ENCODE assay signal across 20 cellular contexts in the genomic region with DNA sequence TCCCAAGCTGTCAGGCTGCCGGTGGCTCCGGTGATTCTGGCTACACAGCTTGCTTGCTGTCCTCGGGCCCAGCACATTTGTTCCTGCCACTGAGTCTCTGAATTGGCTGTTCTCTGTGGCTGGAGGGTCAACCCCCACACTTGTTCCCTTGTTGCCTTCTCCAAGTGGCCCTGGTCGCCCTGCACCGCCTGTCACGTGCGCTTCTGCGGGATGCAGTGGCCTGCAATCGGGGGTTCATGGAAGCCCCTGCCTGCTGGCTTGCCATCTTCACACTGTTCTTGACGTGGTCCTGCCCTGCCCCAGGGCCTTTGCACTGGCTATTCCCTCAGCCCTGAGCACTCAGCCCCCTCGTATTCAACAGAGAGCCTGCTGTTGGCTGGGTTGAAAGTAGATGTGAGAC. TPM values are rescaled to one million over a fixed set of nuclear protein-coding genes. Genes with fewer than 3 reads are reported as not detected.
DNase-seq lines count a peak whose midpoint lies in the region; FAIRE-seq and TF ChIP-seq lines count a peak whose summit lies in the region.
"Had no signal": no experiment of that assay in that cellular context is flagged by ENCODE, and none has a peak within 500 bp of the region (broad histone marks: within the 10 kb centered on the region; RNA-seq: fewer than 3 reads in every experiment).

No MANE protein-coding gene starts in this region.

- intact Hi-C loops in CD14-positive monocyte (cut with micrococcal nuclease) (no loop called here), posterior vena cava (cut with DNase I) (no loop called here)

- peak; percentile 7 for FAIRE-seq in bronchial epithelial cell (lab: Jason Lieb, UNC)
- FAIRE-seq: GM18507, HepG2, RCC 7860 had no signal

- H3K4me1 Mint-ChIP-seq in CD14-positive monocyte (peaks cover 56% of the 10 kb centered on the region), glutamatergic neuron (ENCODE audit: low read depth, unreplicated experiment) (peaks cover 12% of the 10 kb centered on the region)

- H3K9me3 Mint-ChIP-seq in CD14-positive monocyte: peaks cover 0 to 11% (median 4%) of the 10 kb centered on the region in 7 donors
- H3K9me3 Mint-ChIP-seq in glutamatergic neuron (ENCODE audit: unreplicated experiment): peaks cover 7% of the 10 kb centered on the region

- DNase-seq in CD14-positive monocyte (ENCODE audit: low spot score): no peak
- DNase-seq in bronchial epithelial cell (ENCODE audit: low read depth): no peak
- DNase-seq in posterior vena cava (ENCODE audit: low spot score): peak; percentile 74
- DNase-seq in effector memory CD4-positive, alpha-beta T cell: no peak
- DNase-seq in glutamatergic neuron: no peak
- no peak for DNase-seq in Kasumi-1 (lab: John Stamatoyannopoulos, UW)
- DNase-seq in NCI-H1694 (lab: John Stamatoyannopoulos, UW): no peak
- DNase-seq: CD4-positive, CD25-positive, alpha-beta regulatory T cell; DMS153; DND-41; GM23248; NCI-H1105 treated with DMSO at 0.1 percent for 48 hours; NCI-H146; NCI-H2029; NCI-H446; NCI-H524 treated with DMSO at 0.1 percent for 48 hours; NCI-H774 had no signal

- no peaks in the 10 kb centered on the region for H3K4me1 ChIP-seq in effector memory CD4-positive, alpha-beta T cell (ENCODE audit: control insufficient read depth, insufficient read depth, low read length, poor library complexity, severe bottlenecking)

- peaks cover 6 to 22% (median 11%) of the 10 kb centered on the region in 3 donors for H3K27me3 Mint-ChIP-seq in CD14-positive monocyte (ENCODE audit: low read depth in 3 of 3)
- peaks cover 8% of the 10 kb centered on the region for H3K27me3 Mint-ChIP-seq in glutamatergic neuron (ENCODE audit: unreplicated experiment)

- H3K36me3 ChIP-seq in bronchial epithelial cell (ENCODE audit: control insufficient read depth, insufficient read depth, low read length): no peaks in the 10 kb centered on the region
- H3K36me3 ChIP-seq in effector memory CD4-positive, alpha-beta T cell (ENCODE audit: control insufficient read depth, insufficient read depth, low read length): no peaks in the 10 kb centered on the region

- no peak overlapping the region for H3K4me3 ChIP-seq in bronchial epithelial cell (ENCODE audit: low read depth, low read length)
- H3K4me3 ChIP-seq in effector memory CD4-positive, alpha-beta T cell (ENCODE audit: insufficient read depth, low read depth, low read length, poor library complexity, severe bottlenecking): no peak overlapping the region
- H3K4me3 ChIP-seq: GM23248 had no signal

- peak overlapping the region in 1 of 2 donors; percentile 6 for H3K4me3 Mint-ChIP-seq in CD14-positive monocyte
- H3K4me3 Mint-ChIP-seq in glutamatergic neuron (ENCODE audit: unreplicated experiment): no peak overlapping the region
- H3K4me3 Mint-ChIP-seq: CD4-positive, CD25-positive, alpha-beta regulatory T cell had no signal

- no peak overlapping the region for H3K27ac ChIP-seq in effector memory CD4-positive, alpha-beta T cell (ENCODE audit: insufficient read depth, low read length, poor library complexity, severe bottlenecking)
- H3K27ac ChIP-seq: GM23248 had no signal

- TF ChIP-seq CTCF in CD14-positive monocyte (IDR thresholded peaks at IDR 0.05): no peak
- no peak for TF ChIP-seq CTCF in bronchial epithelial cell (IDR thresholded peaks at IDR 0.05; ENCODE audit: insufficient read depth, low read length, severe bottlenecking)
- no peak for TF ChIP-seq CTCF in glutamatergic neuron (IDR thresholded peaks at IDR 0.05; ENCODE audit: partially characterized antibody, unreplicated experiment)

- no peaks in the 10 kb centered on the region for H3K9me3 ChIP-seq in effector memory CD4-positive, alpha-beta T cell (ENCODE audit: control insufficient read depth, low read length)

- no peaks in the 10 kb centered on the region for H3K27me3 ChIP-seq in bronchial epithelial cell (ENCODE audit: control insufficient read depth, insufficient read depth, low read length)
- H3K27me3 ChIP-seq in effector memory CD4-positive, alpha-beta T cell (replicated peaks; ENCODE audit: control insufficient read depth, insufficient read depth, low read length, poor library complexity, severe bottlenecking): peaks cover 3% of the 10 kb centered on the region

- H3K36me3 Mint-ChIP-seq in CD14-positive monocyte (peaks cover 0 to 8% of the 10 kb centered on the region in 2 donors), glutamatergic neuron (ENCODE audit: unreplicated experiment) (no peaks in the 10 kb centered on the region)
- H3K36me3 Mint-ChIP-seq: CD4-positive, CD25-positive, alpha-beta regulatory T cell had no signal

- peak overlapping the region in 6 of 7 donors; percentile 18 to 79 (median 52) for H3K27ac Mint-ChIP-seq in CD14-positive monocyte
- no peak overlapping the region for H3K27ac Mint-ChIP-seq in glutamatergic neuron (ENCODE audit: unreplicated experiment)
- H3K27ac Mint-ChIP-seq: CD4-positive, CD25-positive, alpha-beta regulatory T cell had no signal

RNA-seq across cellular contexts. Expression of gene CLCN4, which starts 8.1 kb away (rescaled TPM):
- 1 to 10 TPM; 1.3 to 1.9 TPM for polyA plus RNA-seq in CD14-positive monocyte
- 1.3 and 2.4 TPM in 2 replicates for total RNA-seq in bronchial epithelial cell
- 1 to 10 TPM; 3.7 to 8.4 TPM for total RNA-seq in posterior vena cava
- 64.7 TPM for total RNA-seq in glutamatergic neuron (ENCODE audit: unreplicated experiment)
- polyA plus RNA-seq: CD4-positive, CD25-positive, alpha-beta regulatory T cell had no signal
